2 cellular contexts compared by ENCODE assay signal in genomic region chr7:76336094-76336493, GRCh38.
TF ChIP-seq lines count a peak whose summit lies in the region.

No MANE protein-coding gene starts in this region.

TF ChIP-seq in GM23338, 12 proteins besides CTCF, POLR2A, EP300 and RAD21:
- TF ChIP-seq ZNF462 (CRISPR knock-in tag; IDR thresholded peaks at IDR 0.05) (no peak), ZNF331 (CRISPR knock-in tag; IDR thresholded peaks at IDR 0.05; ENCODE audit: low read depth) (no peak), CREB1 (CRISPR knock-in tag; IDR thresholded peaks at IDR 0.05; ENCODE audit: low read depth) (no peak), REST (IDR thresholded peaks at IDR 0.05; ENCODE audit: unreplicated experiment) (no peak), JUNB (IDR thresholded peaks at IDR 0.05; ENCODE audit: unreplicated experiment) (no peak), NANOG (IDR thresholded peaks at IDR 0.05; ENCODE audit: borderline replicate concordance) (no peak), ETS1 (IDR thresholded peaks at IDR 0.05) (no peak), EZH2phosphoT487 (IDR thresholded peaks at IDR 0.05; ENCODE audit: unreplicated experiment) (no peak)

TF ChIP-seq in K562, 482 proteins besides CTCF, POLR2A, EP300 and RAD21:
- TF ChIP-seq SOX6 (IDR thresholded peaks at IDR 0.05): no peak
- no peak for TF ChIP-seq EZH2 (IDR thresholded peaks at IDR 0.05; ENCODE audit: borderline replicate concordance, low read depth, low read length)
- TF ChIP-seq ZNF274 (IDR thresholded peaks at IDR 0.05; ENCODE audit: borderline replicate concordance, low read depth, low read length): no peak
- TF ChIP-seq RFX7 (CRISPR knock-in tag; IDR thresholded peaks at IDR 0.05): no peak
- no peak for TF ChIP-seq CREB3L1 (IDR thresholded peaks at IDR 0.05; ENCODE audit: borderline replicate concordance, low read depth)
- TF ChIP-seq NR3C1 (CRISPR knock-in tag; IDR thresholded peaks at IDR 0.05): no peak
- no peak for TF ChIP-seq ZC3H4 (CRISPR knock-in tag; IDR thresholded peaks at IDR 0.05; ENCODE audit: borderline replicate concordance)
- TF ChIP-seq RNF219 (CRISPR knock-in tag; IDR thresholded peaks at IDR 0.05): no peak
- no peak for TF ChIP-seq ZNF224 (CRISPR knock-in tag; IDR thresholded peaks at IDR 0.05)
- TF ChIP-seq POLR3G (IDR thresholded peaks at IDR 0.05; ENCODE audit: extremely low read depth, insufficient read length, insufficient replicate concordance): no peak
- no peak for TF ChIP-seq MTA1 (IDR thresholded peaks at IDR 0.05; ENCODE audit: borderline replicate concordance)
